In the genomic region with DNA sequence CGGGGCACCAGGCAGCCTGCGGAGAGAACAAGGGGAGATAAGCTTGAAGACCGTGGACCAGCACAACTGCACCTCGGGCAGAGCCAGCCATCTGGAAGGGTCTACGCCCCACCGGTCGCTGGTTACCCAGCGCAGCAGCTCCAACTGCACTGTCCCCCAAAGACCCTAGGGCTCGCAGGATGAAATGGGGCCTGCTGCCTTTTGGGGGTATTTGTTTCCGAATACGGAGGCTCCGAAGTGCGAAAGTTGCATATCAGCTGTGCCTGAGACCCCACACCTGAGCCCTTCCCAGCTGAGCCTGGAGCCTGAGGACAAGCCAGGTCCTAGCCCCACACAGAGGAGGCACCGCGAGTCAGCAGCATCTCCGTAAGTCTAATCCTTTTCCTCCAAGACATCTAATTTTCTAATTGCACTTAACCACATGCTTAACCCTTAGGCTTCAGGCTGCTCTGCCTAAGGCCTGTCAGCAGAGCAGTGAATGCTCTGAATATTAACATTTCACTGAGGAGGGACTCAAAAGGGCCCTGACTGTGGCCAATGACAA, we compare ENCODE assay signal across 12 cellular contexts. TPM values are rescaled to one million over a fixed set of nuclear protein-coding genes. Genes with fewer than 3 reads are reported as not detected.
DNase-seq lines count a peak whose midpoint lies in the region; ATAC-seq and TF ChIP-seq lines count a peak whose summit lies in the region.
"Had no signal": no experiment of that assay in that cellular context is flagged by ENCODE, and none has a peak within 500 bp of the region (broad histone marks: within the 10 kb centered on the region; RNA-seq: fewer than 3 reads in every experiment).

No MANE protein-coding gene starts in this region.

- H3K4me1 ChIP-seq in foreskin keratinocyte: no peaks in the 10 kb centered on the region
- peaks cover 53 to 58% of the 10 kb centered on the region in 2 experiments for H3K4me1 ChIP-seq in trophoblast cell (ENCODE audit: control insufficient read depth in 1 of 2, insufficient read depth in 2 of 2, low read length in 2 of 2)
- H3K4me1 ChIP-seq in Karpas-422 (ENCODE audit: low read length): no peaks in the 10 kb centered on the region

- H2AK5ac ChIP-seq in trophoblast cell (ENCODE audit: low read length): peak overlapping the region; percentile 16

- H2AFZ ChIP-seq in trophoblast cell (ENCODE audit: insufficient read depth, low read length, poor library complexity): peak overlapping the region; percentile 14
- no peak overlapping the region for H2AFZ ChIP-seq in Karpas-422 (ENCODE audit: low read length)
- H2AFZ ChIP-seq: GM23248 had no signal

- H4K12ac ChIP-seq in trophoblast cell (ENCODE audit: low read depth, low read length): peak overlapping the region; percentile 13

- no peak for TF ChIP-seq CTCF in RWPE1 (conservative IDR thresholded peaks at IDR 0.05; ENCODE audit: low read depth)
- no peak for TF ChIP-seq CTCF in foreskin keratinocyte (conservative IDR thresholded peaks at IDR 0.05)

- H4K91ac ChIP-seq in trophoblast cell (ENCODE audit: low read depth, low read length): peak overlapping the region; percentile 88

- POLR2A ChIA-PET in RWPE1 (lab: Yijun Ruan, JAX; ENCODE audit: low non-redundant PET): interaction anchor here (1.2 kb wide), 1 partner anchor 12 kb away, joined by 4 read pairs; no protein-coding TSS in a partner anchor

- no CpG with 5 or more reads among the region's 16 CpGs for WGBS in trophoblast cell (ENCODE audit: extremely low coverage, insufficient coverage, insufficient read length)

- H3K9me2 ChIP-seq in Karpas-422 (replicated peaks; ENCODE audit: insufficient read depth, low read length): no peaks in the 10 kb centered on the region

- peak overlapping the region; percentile 54 for H3K18ac ChIP-seq in trophoblast cell (ENCODE audit: low read length)

- H3K27ac ChIP-seq in RWPE1 (peak overlapping the region; percentile 90), foreskin keratinocyte (peak overlapping the region; percentile 60), trophoblast cell (ENCODE audit: low read depth, low read length) (peak overlapping the region; percentile 77), Karpas-422 (ENCODE audit: low read length) (no peak overlapping the region)
- H3K27ac ChIP-seq: brain microvascular endothelial cell, GM23248 had no signal

- H3K9ac ChIP-seq in trophoblast cell (ENCODE audit: low read length) (peak overlapping the region; percentile 2), Karpas-422 (ENCODE audit: low read length) (no peak overlapping the region)
- H3K9ac ChIP-seq: GM23248 had no signal

- peaks cover 50% of the 10 kb centered on the region for H3K79me1 ChIP-seq in trophoblast cell (ENCODE audit: low read length)

- DNase-seq in ELF-1 (ENCODE audit: low read depth, low spot score): peak; percentile 55
- no peak for DNase-seq in RWPE1 (ENCODE audit: low spot score)
- DNase-seq in foreskin keratinocyte: no peak
- DNase-seq in trophoblast cell: no peak
- no peak for DNase-seq in Karpas-422
- DNase-seq in AG20443 (ENCODE audit: low spot score): no peak
- DNase-seq in epidermal melanocyte (ENCODE audit: insufficient read length, low spot score): no peak
- DNase-seq: activated B cell treated with CpG ODN at 0.5 μM for 24 hours; activated T-cell treated with anti-CD3 and anti-CD28 coated beads, Interleukin-2, amount 50 U/mL, for 72 hours; brain microvascular endothelial cell; GM23248 had no signal

- H3K14ac ChIP-seq in trophoblast cell (ENCODE audit: low read length): peak overlapping the region; percentile 71

- no peak overlapping the region for H3K23ac ChIP-seq in trophoblast cell (ENCODE audit: low read length)

- peaks cover 14% of the 10 kb centered on the region for H3K79me2 ChIP-seq in trophoblast cell (ENCODE audit: control insufficient read depth, insufficient read depth, low read length, poor library complexity)
- no peaks in the 10 kb centered on the region for H3K79me2 ChIP-seq in Karpas-422 (ENCODE audit: low read length)

- peak overlapping the region; percentile 15 for H4K8ac ChIP-seq in trophoblast cell (ENCODE audit: low read depth, low read length)

- H3K4me3 ChIP-seq in trophoblast cell (ENCODE audit: low read depth, low read length) (peak overlapping the region; percentile 29), Karpas-422 (ENCODE audit: low read length) (no peak overlapping the region)
- H3K4me3 ChIP-seq: GM23248 had no signal

- H2BK5ac ChIP-seq in trophoblast cell (ENCODE audit: low read depth, low read length, poor library complexity): peak overlapping the region; percentile 87

- ATAC-seq in foreskin keratinocyte (no peak), HG03045 (IDR thresholded peaks at IDR 0.05; ENCODE audit: unreplicated experiment) (no peak)
- ATAC-seq: activated T-cell treated with anti-CD3 and anti-CD28 coated beads, Interleukin-2, amount 50 U/mL, for 72 hours had no signal

- no peaks in the 10 kb centered on the region for H4K20me1 ChIP-seq in Karpas-422 (ENCODE audit: insufficient read depth, low read depth, low read length)

- CTCF ChIA-PET in RWPE1 (lab: Yijun Ruan, JAX): interaction anchor here (0.6 to 1.4 kb wide), 2 partner anchors 63 to 65 kb away, joined by 3 to 9 read pairs; partner anchors contain the start of gene KATNB1

- H2BK120ac ChIP-seq in trophoblast cell (ENCODE audit: insufficient read depth, low read length, poor library complexity): peak overlapping the region; percentile 77

- H3K36me3 ChIP-seq in trophoblast cell (ENCODE audit: control insufficient read depth in 1 of 2, insufficient read depth in 2 of 2, low read length in 2 of 2): peaks cover 10 to 14% of the 10 kb centered on the region in 2 experiments
- no peaks in the 10 kb centered on the region for H3K36me3 ChIP-seq in Karpas-422 (ENCODE audit: insufficient read depth, low read length)

- peak overlapping the region; percentile 7 for H3K4ac ChIP-seq in trophoblast cell (ENCODE audit: low read depth, low read length)

- peak overlapping the region; percentile 55 for H2BK12ac ChIP-seq in trophoblast cell (ENCODE audit: low read length)

- peak overlapping the region; percentile 57 for H3K4me2 ChIP-seq in trophoblast cell (ENCODE audit: low read length)
- no peak overlapping the region for H3K4me2 ChIP-seq in Karpas-422 (ENCODE audit: low read depth, low read length, poor library complexity, severe bottlenecking)

- H3K9me3 ChIP-seq in trophoblast cell (ENCODE audit: insufficient read depth, low read depth, low read length): no peaks in the 10 kb centered on the region
- H3K9me3 ChIP-seq in Karpas-422 (ENCODE audit: low read length): no peaks in the 10 kb centered on the region

- H3K27me3 ChIP-seq in foreskin keratinocyte: no peaks in the 10 kb centered on the region
- H3K27me3 ChIP-seq in trophoblast cell (ENCODE audit: insufficient read depth, low read length): no peaks in the 10 kb centered on the region
- H3K27me3 ChIP-seq in Karpas-422 (ENCODE audit: low read length): no peaks in the 10 kb centered on the region
- H3K27me3 ChIP-seq: brain microvascular endothelial cell had no signal

RNA-seq across cellular contexts. Expression of gene KIFC3, which starts 4.0 kb away (rescaled TPM):
- 67.8 and 68.5 TPM in 2 replicates for total RNA-seq in foreskin keratinocyte
- 47.0 and 48.3 TPM in 2 replicates for polyA plus RNA-seq in foreskin keratinocyte
- polyA plus RNA-seq in trophoblast cell (2013): 14.9 and 15.9 TPM in 2 replicates
- total RNA-seq in Karpas-422 (2014; rRNA removed; shearing (Covaris generic); ENCODE audit: low replicate concordance): not detected in 2 replicates

Comparison
In these comparisons a context has a peak if more than half of its experiments do, and no peak if none do; other contexts are left out.
1. RNA of gene KIFC3, which starts 4.0 kb away (total RNA-seq): 67.8 to 68.5 TPM in foreskin keratinocyte; not detected in Karpas-422; every median in the first group is over 10 times any median in the second.